10 cellular contexts compared by ENCODE assay signal in genomic region chr3:119302697-119303630, GRCh38. TPM values are rescaled to one million over a fixed set of nuclear protein-coding genes. Genes with fewer than 3 reads are reported as not detected.
DNase-seq lines count a peak whose midpoint lies in the region; ATAC-seq and TF ChIP-seq lines count a peak whose summit lies in the region.
"Had no signal": no experiment of that assay in that cellular context is flagged by ENCODE, and none has a peak within 500 bp of the region (broad histone marks: within the 10 kb centered on the region; RNA-seq: fewer than 3 reads in every experiment).

No MANE protein-coding gene starts in this region.

- peak; percentile 60 for ATAC-seq in GM18505 (IDR thresholded peaks at IDR 0.05; ENCODE audit: unreplicated experiment)
- ATAC-seq in GM21526 (IDR thresholded peaks at IDR 0.05; ENCODE audit: low FRiP score, unreplicated experiment): peak; percentile 40
- ATAC-seq in HG03354 (IDR thresholded peaks at IDR 0.05; ENCODE audit: poor library complexity, severe bottlenecking, unreplicated experiment): peak; percentile 78

- DNase-seq in kidney tubule cell (ENCODE audit: low spot score) (peak; percentile 50), HT-29 (ENCODE audit: low spot score) (no peak), C1 segment of cervical spinal cord (lab: John Stamatoyannopoulos, UW) (no peak), Ammon's horn (ENCODE audit: low spot score) (no peak), cerebellum (ENCODE audit: low spot score) (no peak)
- DNase-seq: effector CD8-positive, alpha-beta T cell; islet precursor cell had no signal

- no peak for TF ChIP-seq POLR2A in GM18505 (IDR thresholded peaks at IDR 0.05; ENCODE audit: borderline replicate concordance, extremely low read depth, insufficient read depth, insufficient read length)

RNA-seq across cellular contexts. Expression of gene ARHGAP31, which starts 8.8 kb away (rescaled TPM):
- 0.03 TPM in 2 replicates for total RNA-seq in HT-29 (2014; rRNA removed; shearing (Covaris generic))
- total RNA-seq in cerebellum: 11.9 TPM

Comparison
In these comparisons a context has a peak if more than half of its experiments do, and no peak if none do; other contexts are left out.
1. RNA of gene ARHGAP31, which starts 8.8 kb away (total RNA-seq): 11.9 TPM in cerebellum (single experiment); 0.03 TPM in HT-29; every median in the first group is over 10 times any median in the second.
2. Peak in every context shown above with its lines, with median percentiles within 50 percentile points of each other: ATAC-seq.